In the genomic region with DNA sequence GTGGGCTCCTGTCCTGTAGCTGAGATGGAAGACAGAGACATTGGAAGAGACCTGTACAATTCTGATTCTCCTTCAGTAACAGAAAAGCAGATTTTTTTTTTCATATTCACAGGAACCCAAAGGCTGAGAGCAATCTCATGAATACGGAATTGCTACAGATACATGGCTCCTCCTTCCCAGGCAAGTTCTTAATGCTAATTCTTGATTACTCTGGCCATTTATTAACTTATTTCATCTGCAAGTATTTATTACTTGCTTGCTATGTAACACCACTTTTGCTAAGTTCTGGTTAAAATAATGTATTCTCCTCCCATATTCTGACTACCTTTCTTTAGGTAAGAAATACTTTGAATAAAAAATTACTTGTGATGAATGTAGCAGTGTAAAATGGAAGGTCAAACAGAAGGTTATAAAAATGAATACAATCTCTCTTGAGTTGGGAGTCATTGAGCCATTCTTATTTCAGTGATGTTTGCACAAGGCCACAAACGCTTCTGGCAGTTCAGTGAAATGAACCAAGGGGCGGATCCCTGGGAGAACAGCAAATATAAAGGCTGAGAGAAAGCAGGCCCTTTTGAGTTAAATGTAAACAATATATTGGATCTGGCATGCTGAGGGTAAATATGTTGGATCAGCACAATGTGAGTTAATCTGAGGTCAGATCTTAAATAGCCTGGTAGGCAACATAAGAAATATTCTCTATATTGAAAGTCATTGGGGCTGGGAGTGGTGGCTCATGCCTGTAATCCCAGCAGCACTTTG, we compare ENCODE assay signal across 14 cellular contexts. TPM values are rescaled to one million over a fixed set of nuclear protein-coding genes. Genes with fewer than 3 reads are reported as not detected.
DNase-seq lines count a peak whose midpoint lies in the region; ATAC-seq and TF ChIP-seq lines count a peak whose summit lies in the region.
"Had no signal": no experiment of that assay in that cellular context is flagged by ENCODE, and none has a peak within 500 bp of the region (broad histone marks: within the 10 kb centered on the region; RNA-seq: fewer than 3 reads in every experiment).

No MANE protein-coding gene starts in this region.

- intact Hi-C loops in lower lobe of right lung (cut with DNase I), result no loop called here
- intact Hi-C loops in posterior cingulate gyrus (cut with DNase I), result no loop called here

- H3K4me1 ChIP-seq in RWPE2 (ENCODE audit: insufficient read depth, poor library complexity, severe bottlenecking) (no peaks in the 10 kb centered on the region), lower lobe of right lung (peaks cover 4% of the 10 kb centered on the region)

- H3K36me3 ChIP-seq in RWPE2 (ENCODE audit: low read depth) (no peaks in the 10 kb centered on the region), lower lobe of right lung (no peaks in the 10 kb centered on the region)

- H3K27me3 ChIP-seq in RWPE2 (ENCODE audit: insufficient read depth, poor library complexity, severe bottlenecking) (no peaks in the 10 kb centered on the region), lower lobe of right lung (ENCODE audit: low read depth) (no peaks in the 10 kb centered on the region)

- H3K9me3 ChIP-seq in RWPE2 (ENCODE audit: severe bottlenecking), result no peaks in the 10 kb centered on the region
- H3K9me3 ChIP-seq in lower lobe of right lung, result no peaks in the 10 kb centered on the region

- H3K4me3 ChIP-seq in RWPE2 (ENCODE audit: severe bottlenecking) (no peak overlapping the region), lower lobe of right lung (no peak overlapping the region)

- ATAC-seq in RWPE2 (ENCODE audit: low read depth) (peak; percentile 86), lower lobe of right lung (peak; percentile 91 to 95)

- peak; percentile 98 for DNase-seq in DMS53 (lab: John Stamatoyannopoulos, UW)
- DNase-seq in NCI-H187 (lab: John Stamatoyannopoulos, UW), result peak; percentile 69 to 88
- DNase-seq in RWPE2 (ENCODE audit: low spot score), result no peak
- DNase-seq in lower lobe of right lung, result no peak
- no peak for DNase-seq in HK-2 (ENCODE audit: unreplicated experiment)
- DNase-seq in AG08395 (ENCODE audit: low spot score), result no peak
- DNase-seq in MV-4-11 (lab: John Stamatoyannopoulos, UW), result no peak
- no peak for DNase-seq in posterior cingulate gyrus
- DNase-seq: activated naive CD8-positive, alpha-beta T cell treated with anti-CD3 and anti-CD28 coated beads, Interleukin-2, amount 10 ng/mL, durations not matched to agents 7 days and 5 days; cortex of kidney; foreskin melanocyte; GDM1; T1000 had no signal

- no peak for TF ChIP-seq CTCF in RWPE2 (IDR thresholded peaks at IDR 0.05; ENCODE audit: poor library complexity, severe bottlenecking)
- TF ChIP-seq CTCF in lower lobe of right lung (IDR thresholded peaks at IDR 0.05), result no peak

- H3K27ac ChIP-seq in RWPE2 (ENCODE audit: poor library complexity, severe bottlenecking) (no peak overlapping the region), lower lobe of right lung (no peak overlapping the region)

RNA-seq across cellular contexts. Expression of a gene that starts 37.6 kb away (rescaled TPM):
- not detected for total RNA-seq in lower lobe of right lung
- total RNA-seq: activated CD8-positive, alpha-beta memory T cell treated with anti-CD3 and anti-CD28 coated beads for 36 hours; activated naive CD8-positive, alpha-beta T cell treated with anti-CD3 and anti-CD28 coated beads, Interleukin-2, amount 10 ng/mL, durations not matched to agents 7 days and 5 days had no signal

Comparison
In these comparisons a context has a peak if more than half of its experiments do, and no peak if none do; other contexts are left out.
1. DNase-seq: peak in DMS53 (single experiment) and NCI-H187 (2 of 2); none in RWPE2 (single experiment), lower lobe of right lung (single experiment), HK-2 (single experiment), AG08395 (single experiment), MV-4-11 (single experiment) and posterior cingulate gyrus (0 of 10).